ENCODE assay signal across 1 cellular context in the genomic region with DNA sequence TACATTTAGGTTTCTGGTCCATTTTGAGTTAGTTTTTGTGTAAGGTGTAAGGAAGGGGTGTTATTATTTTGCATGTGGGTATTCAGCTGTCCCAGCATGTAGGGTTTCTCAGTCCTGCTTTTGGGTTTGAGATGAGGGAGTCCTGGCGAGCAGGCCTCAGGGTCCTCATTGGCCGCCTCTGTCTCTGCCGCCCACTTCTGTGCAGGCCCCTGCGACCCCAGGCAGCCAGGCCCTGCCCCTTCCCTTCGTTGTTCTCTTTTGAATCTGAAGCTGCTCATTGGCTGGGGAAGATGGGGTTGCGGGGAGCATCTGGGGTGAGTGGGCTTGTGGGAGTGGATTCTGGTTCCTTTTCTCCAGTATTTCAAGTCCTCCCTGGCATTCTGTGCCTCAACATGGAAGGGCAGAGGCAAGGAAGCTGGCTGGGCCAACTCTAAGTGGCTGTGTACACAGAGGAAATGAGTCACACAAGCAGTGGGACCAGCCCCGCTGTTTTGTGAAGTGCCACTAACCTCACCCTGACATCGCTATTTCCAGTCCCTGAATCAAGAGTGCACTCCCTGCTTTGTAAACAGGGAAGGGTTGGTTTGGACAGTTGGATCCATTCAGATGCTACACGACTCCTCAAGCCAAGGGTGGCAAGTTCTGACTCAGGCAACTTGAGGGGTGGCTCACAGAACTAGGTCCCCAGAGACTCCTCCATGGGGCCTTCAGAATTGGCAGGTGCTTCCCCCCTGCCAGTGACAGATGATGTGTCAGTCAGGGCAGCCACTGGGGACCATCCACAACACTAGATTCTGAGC.
TF ChIP-seq lines count a peak whose summit lies in the region.

No MANE protein-coding gene starts in this region.

TF ChIP-seq in IMR-90, 13 proteins besides CTCF, POLR2A, EP300 and RAD21:
- TF ChIP-seq NFE2L2 (IDR thresholded peaks at IDR 0.05; ENCODE audit: low read depth, low read length) = 0 out of 2 replicates have a peak, but pooled peaks have one; percentile 22
